20 cellular contexts compared by ENCODE assay signal in the genomic region with DNA sequence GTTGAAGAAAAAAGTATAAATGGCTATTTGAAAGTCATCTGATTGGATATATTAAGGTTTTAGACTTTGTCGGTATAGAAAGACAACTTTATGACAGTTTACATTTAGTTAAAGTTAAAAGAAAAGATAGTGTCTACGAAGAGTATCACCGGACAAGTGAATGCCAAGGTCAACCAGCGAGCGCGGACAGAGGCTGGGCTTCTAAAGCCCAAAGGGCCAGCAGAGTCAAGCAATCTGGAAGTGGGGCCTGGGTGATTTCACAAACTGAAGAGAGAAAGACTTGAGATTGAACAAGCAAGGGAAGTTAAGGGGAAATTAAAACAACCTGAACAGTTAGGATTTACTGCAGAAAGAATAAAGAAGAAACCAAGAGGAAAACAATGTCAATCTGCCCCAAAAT. TPM values are rescaled to one million over a fixed set of nuclear protein-coding genes. Genes with fewer than 3 reads are reported as not detected.
DNase-seq lines count a peak whose midpoint lies in the region; ATAC-seq and TF ChIP-seq lines count a peak whose summit lies in the region.
"Had no signal": no experiment of that assay in that cellular context is flagged by ENCODE, and none has a peak within 500 bp of the region (broad histone marks: within the 10 kb centered on the region; RNA-seq: fewer than 3 reads in every experiment).

No MANE protein-coding gene starts in this region.

- intact Hi-C loops in Right ventricle myocardium superior (cut with DNase I) = no loop called here
- intact Hi-C loops in cardiac septum (cut with DNase I) = no loop called here

- DNase-seq in Right ventricle myocardium superior = peak; percentile 39
- no peak for DNase-seq in cardiac septum (ENCODE audit: low spot score)
- no peak for DNase-seq in nephron progenitor cell
- no peak for DNase-seq in AG08396 (ENCODE audit: low spot score)
- DNase-seq in T-helper 2 cell treated with Interferon-gamma antibody and Interleukin-4, amounts not matched to agents 5 μg/mL and 100 μg/mL, for 36 hours (ENCODE audit: low spot score) = no peak
- DNase-seq: 8988T; ACHN; AML-193; CD4-positive, alpha-beta T cell; CD8-positive, alpha-beta T cell; DMS 273 treated with DMSO at 0.1 percent for 48 hours; DMS153; DMS53; DMS79; DND-41; EL; GDM1 had no signal

- peak overlapping the region; percentile 19 for H3K27ac Mint-ChIP-seq in nephron progenitor cell
- H3K27ac Mint-ChIP-seq in T-helper 2 cell treated with Interferon-gamma antibody and Interleukin-4, amounts not matched to agents 5 μg/mL and 100 μg/mL, for 36 hours = no peak overlapping the region
- H3K27ac Mint-ChIP-seq: B cell; CD4-positive, alpha-beta T cell; CD8-positive, alpha-beta T cell had no signal

- no peaks in the 10 kb centered on the region for H3K27me3 Mint-ChIP-seq in nephron progenitor cell (ENCODE audit: low read depth, poor library complexity)
- no peaks in the 10 kb centered on the region for H3K27me3 Mint-ChIP-seq in T-helper 2 cell treated with Interferon-gamma antibody and Interleukin-4, amounts not matched to agents 5 μg/mL and 100 μg/mL, for 36 hours (ENCODE audit: low read depth)

- peak; percentile 48 for ATAC-seq in Right ventricle myocardium superior (ENCODE audit: poor library complexity)
- ATAC-seq: CD8-positive, alpha-beta T cell; GM12878 had no signal

- no peak overlapping the region for H3K4me3 Mint-ChIP-seq in nephron progenitor cell
- H3K4me3 Mint-ChIP-seq in T-helper 2 cell treated with Interferon-gamma antibody and Interleukin-4, amounts not matched to agents 5 μg/mL and 100 μg/mL, for 36 hours = no peak overlapping the region
- H3K4me3 Mint-ChIP-seq: B cell; CD4-positive, alpha-beta T cell; CD8-positive, alpha-beta T cell had no signal

- peaks cover 63% of the 10 kb centered on the region for H3K36me3 Mint-ChIP-seq in nephron progenitor cell (ENCODE audit: low read depth)
- H3K36me3 Mint-ChIP-seq in T-helper 2 cell treated with Interferon-gamma antibody and Interleukin-4, amounts not matched to agents 5 μg/mL and 100 μg/mL, for 36 hours (ENCODE audit: low read depth) = no peaks in the 10 kb centered on the region
- H3K36me3 Mint-ChIP-seq: CD8-positive, alpha-beta T cell had no signal

- peaks cover 8% of the 10 kb centered on the region for H3K9me3 Mint-ChIP-seq in nephron progenitor cell
- H3K9me3 Mint-ChIP-seq in T-helper 2 cell treated with Interferon-gamma antibody and Interleukin-4, amounts not matched to agents 5 μg/mL and 100 μg/mL, for 36 hours = no peaks in the 10 kb centered on the region
- H3K9me3 Mint-ChIP-seq: CD4-positive, alpha-beta T cell; CD8-positive, alpha-beta T cell had no signal

- H3K4me1 Mint-ChIP-seq in nephron progenitor cell = peaks cover 35% of the 10 kb centered on the region
- H3K4me1 Mint-ChIP-seq in T-helper 2 cell treated with Interferon-gamma antibody and Interleukin-4, amounts not matched to agents 5 μg/mL and 100 μg/mL, for 36 hours (ENCODE audit: low read depth) = no peaks in the 10 kb centered on the region
- H3K4me1 Mint-ChIP-seq: B cell had no signal

- no peak for TF ChIP-seq CTCF in nephron progenitor cell (IDR thresholded peaks at IDR 0.05)

RNA-seq across cellular contexts. Expression of a gene that starts 16.3 kb away (rescaled TPM):
- total RNA-seq in Right ventricle myocardium superior (24.5 TPM), cardiac septum (15.4 TPM)
- total RNA-seq: A673; CD4-positive, alpha-beta T cell; CD8-positive, alpha-beta T cell had no signal
